In genomic region chr14:83416476-83416875, GRCh38 we compare ENCODE assay signal across 30 cellular contexts.
"Had no signal": no experiment of that assay in that cellular context is flagged by ENCODE, and none has a peak within 500 bp of the region (broad histone marks: within the 10 kb centered on the region; RNA-seq: fewer than 3 reads in every experiment).

No MANE protein-coding gene starts in this region.

- H3K27ac ChIP-seq: ascending aorta, gastroesophageal sphincter, pancreas, psoas muscle, sigmoid colon, stomach, thyroid gland, upper lobe of right lung had no signal

- ATAC-seq: effector memory CD8-positive, alpha-beta T cell; gastroesophageal sphincter; left colon; naive thymus-derived CD8-positive, alpha-beta T cell; pancreas; psoas muscle; stimulated activated memory B cell treated with anti-CD40 and anti-IgM and Interleukin-4, amounts not matched to agents 10 μg/mL and 1 μg/mL and 100 μg/mL, for 72 hours; upper lobe of right lung had no signal

- DNase-seq: activated CD4-positive, alpha-beta memory T cell treated with anti-CD3 and anti-CD28 coated beads for 36 hours; activated CD4-positive, alpha-beta T cell treated with anti-CD3 and anti-CD28 coated beads, Interleukin-2, amount 10 ng/mL, durations not matched to agents 24 days and 14 days; activated CD4-positive, CD25-positive, alpha-beta regulatory T cell treated with anti-CD3 and anti-CD28 coated beads, Interleukin-2, amount 50 U/mL, for 72 hours; activated CD8-positive, alpha-beta memory T cell treated with anti-CD3 and anti-CD28 coated beads, Interleukin-2, amount 50 U/mL, for 48 hours; activated gamma-delta T cell; activated naive CD4-positive, alpha-beta T cell treated with anti-CD3 and anti-CD28 coated beads, Interleukin-2, amount 10 ng/mL, durations not matched to agents 7 days and 5 days; activated naive CD8-positive, alpha-beta T cell treated with anti-CD3 and anti-CD28 coated beads, Interleukin-2, amount 10 ng/mL, durations not matched to agents 7 days and 5 days; activated T-cell treated with anti-CD3 and anti-CD28 coated beads, Interleukin-2, amount 50 U/mL, for 24 hours; caudate nucleus; cortex of kidney; effector memory CD8-positive, alpha-beta T cell; erythroblast; hippocampal formation; kidney; left colon; naive thymus-derived CD8-positive, alpha-beta T cell; nucleus accumbens; pancreas; psoas muscle; sigmoid colon; stimulated activated CD4-positive, alpha-beta T cell treated with anti-CD3 and anti-CD28 coated beads, Interleukin-1b, Interleukin-23, amount 100 ng/mL, for 48 hours; stimulated activated CD4-positive, alpha-beta T cell treated with anti-CD3 and anti-CD28 coated beads, Interleukin-4, amount 100 ng/mL, for 4 hours; stimulated activated CD8-positive, alpha-beta memory T cell treated with anti-CD3 and anti-CD28 coated beads, Interleukin-4, amount 100 ng/mL, for 48 hours; stomach; thyroid gland; upper lobe of right lung had no signal

- H3K36me3 ChIP-seq: ascending aorta, gastroesophageal sphincter, pancreas, sigmoid colon, stomach, thyroid gland, upper lobe of right lung had no signal

- H3K9me3 ChIP-seq: ascending aorta, gastroesophageal sphincter, pancreas, psoas muscle, sigmoid colon, stomach, thyroid gland, upper lobe of right lung had no signal

- H3K4me1 ChIP-seq: ascending aorta, gastroesophageal sphincter, psoas muscle, sigmoid colon, stomach, upper lobe of right lung had no signal

- H3K4me3 ChIP-seq: ascending aorta, gastroesophageal sphincter, pancreas, psoas muscle, sigmoid colon, smooth muscle cell, stomach, thyroid gland, upper lobe of right lung had no signal

- H3K27me3 ChIP-seq: ascending aorta, gastroesophageal sphincter, pancreas, sigmoid colon, stomach, thyroid gland, upper lobe of right lung had no signal

- H3K4me2 ChIP-seq: smooth muscle cell had no signal
